Comparison of ENCODE assay signal across 1 cellular context in genomic region chr3:124636863-124637296, GRCh38.
TF ChIP-seq lines count a peak whose summit lies in the region.

No MANE protein-coding gene starts in this region.

TF ChIP-seq in HepG2, 621 proteins besides CTCF, POLR2A, EP300 and RAD21 (continued from another document and continues in another):
- TF ChIP-seq ZNF574 (CRISPR knock-in tag; IDR thresholded peaks at IDR 0.05) (no peak), ZKSCAN5 (CRISPR knock-in tag; IDR thresholded peaks at IDR 0.05) (peak; percentile 79; the same call in 1 of the 2 replicates), RXRB (CRISPR knock-in tag; IDR thresholded peaks at IDR 0.05; ENCODE audit: borderline replicate concordance) (peak; percentile 34; the same call in 1 of the 2 replicates), ETV5 (CRISPR knock-in tag; IDR thresholded peaks at IDR 0.05; ENCODE audit: borderline replicate concordance) (peak; percentile 34; the same call in 1 of the 2 replicates), ZFP41 (CRISPR knock-in tag; IDR thresholded peaks at IDR 0.05; ENCODE audit: borderline replicate concordance) (no peak), RBFOX2 (IDR thresholded peaks at IDR 0.05; ENCODE audit: low read depth, low read length) (no peak), EHMT2 (IDR thresholded peaks at IDR 0.05; ENCODE audit: borderline replicate concordance, low read depth, low read length) (no peak), AKNA (CRISPR knock-in tag; IDR thresholded peaks at IDR 0.05; ENCODE audit: borderline replicate concordance) (no peak), SP4 (CRISPR knock-in tag; IDR thresholded peaks at IDR 0.05) (0 out of 2 replicates have a peak, but pooled peaks have one; percentile 58), SAP130 (CRISPR knock-in tag; IDR thresholded peaks at IDR 0.05; ENCODE audit: low read depth) (peak; percentile 37; the same call in 1 of the 2 replicates), KDM4B (CRISPR knock-in tag; IDR thresholded peaks at IDR 0.05) (no peak), SOX5 (CRISPR knock-in tag; IDR thresholded peaks at IDR 0.05; ENCODE audit: borderline replicate concordance) (0 out of 2 replicates have a peak, but pooled peaks have one; percentile 28), ZFX (CRISPR knock-in tag; IDR thresholded peaks at IDR 0.05; ENCODE audit: low read depth) (peak; percentile 54; the same call in 1 of the 2 replicates), MED1 (CRISPR knock-in tag; IDR thresholded peaks at IDR 0.05) (0 out of 2 replicates have a peak, but pooled peaks have one; percentile 35), ZNF30 (CRISPR knock-in tag; IDR thresholded peaks at IDR 0.05) (no peak), HNRNPL (IDR thresholded peaks at IDR 0.05; ENCODE audit: low read depth, low read length) (no peak), FOXP4 (CRISPR knock-in tag; IDR thresholded peaks at IDR 0.05) (peak; percentile 28; the same call in 1 of the 2 replicates), RARA (CRISPR knock-in tag; IDR thresholded peaks at IDR 0.05) (0 out of 2 replicates have a peak, but pooled peaks have one; percentile 18), ZNF350 (CRISPR knock-in tag; IDR thresholded peaks at IDR 0.05; ENCODE audit: borderline replicate concordance, low read depth) (no peak), KLF11 (CRISPR knock-in tag; IDR thresholded peaks at IDR 0.05) (no peak), GMEB2 (CRISPR knock-in tag; IDR thresholded peaks at IDR 0.05; ENCODE audit: low read depth) (no peak), ZNF775 (CRISPR knock-in tag; IDR thresholded peaks at IDR 0.05; ENCODE audit: borderline replicate concordance) (no peak), SOX13 (IDR thresholded peaks at IDR 0.05) (no peak), SOX13 (CRISPR knock-in tag; conservative IDR thresholded peaks at IDR 0.05 in 1 of 2, IDR thresholded peaks at IDR 0.05 in 1 of 2) (0 out of 4 replicates have a peak, but pooled peaks of 1 of the 2 experiments have one; percentile 1), TBX2 (CRISPR knock-in tag; IDR thresholded peaks at IDR 0.05; ENCODE audit: borderline replicate concordance) (peak; percentile 6; the same call in 1 of the 2 replicates), MIXL1 (CRISPR knock-in tag; IDR thresholded peaks at IDR 0.05) (0 out of 2 replicates have a peak, but pooled peaks have one; percentile 16), TEAD3 (CRISPR knock-in tag; optimal IDR thresholded peaks at IDR 0.05; ENCODE audit: borderline replicate concordance) (peak; percentile 49), HDAC2 (CRISPR knock-in tag; IDR thresholded peaks at IDR 0.05) (peak; percentile 16; the same call in 1 of the 2 replicates), FOXK2 (IDR thresholded peaks at IDR 0.05) (no peak), HNF1B (CRISPR knock-in tag; IDR thresholded peaks at IDR 0.05) (0 out of 2 replicates have a peak, but pooled peaks have one; percentile 22), ZFY (CRISPR knock-in tag; IDR thresholded peaks at IDR 0.05) (peak; percentile 46), E2F2 (CRISPR knock-in tag; IDR thresholded peaks at IDR 0.05; ENCODE audit: borderline replicate concordance) (no peak), GATA4 (IDR thresholded peaks at IDR 0.05; ENCODE audit: borderline replicate concordance, low read depth) (no peak), ZNF124 (CRISPR knock-in tag; IDR thresholded peaks at IDR 0.05) (no peak), ZNF558 (CRISPR knock-in tag; IDR thresholded peaks at IDR 0.05; ENCODE audit: borderline replicate concordance) (no peak), ARNT2 (CRISPR knock-in tag; IDR thresholded peaks at IDR 0.05; ENCODE audit: low read depth) (no peak), ZNF496 (CRISPR knock-in tag; IDR thresholded peaks at IDR 0.05; ENCODE audit: insufficient replicate concordance) (no peak), ELF3 (CRISPR knock-in tag; IDR thresholded peaks at IDR 0.05) (peak; percentile 73), ZNF792 (CRISPR knock-in tag; IDR thresholded peaks at IDR 0.05) (0 out of 2 replicates have a peak, but pooled peaks have one; percentile 42), ELF4 (CRISPR knock-in tag; IDR thresholded peaks at IDR 0.05; ENCODE audit: borderline replicate concordance) (no peak)
- TF ChIP-seq, protein P1, sequence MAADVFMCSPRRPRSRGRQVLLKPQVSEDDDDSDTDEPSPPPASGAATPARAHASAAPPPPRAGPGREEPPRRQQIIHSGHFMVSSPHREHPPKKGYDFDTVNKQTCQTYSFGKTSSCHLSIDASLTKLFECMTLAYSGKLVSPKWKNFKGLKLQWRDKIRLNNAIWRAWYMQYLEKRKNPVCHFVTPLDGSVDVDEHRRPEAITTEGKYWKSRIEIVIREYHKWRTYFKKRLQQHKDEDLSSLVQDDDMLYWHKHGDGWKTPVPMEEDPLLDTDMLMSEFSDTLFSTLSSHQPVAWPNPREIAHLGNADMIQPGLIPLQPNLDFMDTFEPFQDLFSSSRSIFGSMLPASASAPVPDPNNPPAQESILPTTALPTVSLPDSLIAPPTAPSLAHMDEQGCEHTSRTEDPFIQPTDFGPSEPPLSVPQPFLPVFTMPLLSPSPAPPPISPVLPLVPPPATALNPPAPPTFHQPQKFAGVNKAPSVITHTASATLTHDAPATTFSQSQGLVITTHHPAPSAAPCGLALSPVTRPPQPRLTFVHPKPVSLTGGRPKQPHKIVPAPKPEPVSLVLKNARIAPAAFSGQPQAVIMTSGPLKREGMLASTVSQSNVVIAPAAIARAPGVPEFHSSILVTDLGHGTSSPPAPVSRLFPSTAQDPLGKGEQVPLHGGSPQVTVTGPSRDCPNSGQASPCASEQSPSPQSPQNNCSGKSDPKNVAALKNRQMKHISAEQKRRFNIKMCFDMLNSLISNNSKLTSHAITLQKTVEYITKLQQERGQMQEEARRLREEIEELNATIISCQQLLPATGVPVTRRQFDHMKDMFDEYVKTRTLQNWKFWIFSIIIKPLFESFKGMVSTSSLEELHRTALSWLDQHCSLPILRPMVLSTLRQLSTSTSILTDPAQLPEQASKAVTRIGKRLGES (CRISPR knock-in tag; IDR thresholded peaks at IDR 0.05; ENCODE audit: borderline replicate concordance), result no peak
